ENCODE assay signal across 1 cellular context in the genomic region with DNA sequence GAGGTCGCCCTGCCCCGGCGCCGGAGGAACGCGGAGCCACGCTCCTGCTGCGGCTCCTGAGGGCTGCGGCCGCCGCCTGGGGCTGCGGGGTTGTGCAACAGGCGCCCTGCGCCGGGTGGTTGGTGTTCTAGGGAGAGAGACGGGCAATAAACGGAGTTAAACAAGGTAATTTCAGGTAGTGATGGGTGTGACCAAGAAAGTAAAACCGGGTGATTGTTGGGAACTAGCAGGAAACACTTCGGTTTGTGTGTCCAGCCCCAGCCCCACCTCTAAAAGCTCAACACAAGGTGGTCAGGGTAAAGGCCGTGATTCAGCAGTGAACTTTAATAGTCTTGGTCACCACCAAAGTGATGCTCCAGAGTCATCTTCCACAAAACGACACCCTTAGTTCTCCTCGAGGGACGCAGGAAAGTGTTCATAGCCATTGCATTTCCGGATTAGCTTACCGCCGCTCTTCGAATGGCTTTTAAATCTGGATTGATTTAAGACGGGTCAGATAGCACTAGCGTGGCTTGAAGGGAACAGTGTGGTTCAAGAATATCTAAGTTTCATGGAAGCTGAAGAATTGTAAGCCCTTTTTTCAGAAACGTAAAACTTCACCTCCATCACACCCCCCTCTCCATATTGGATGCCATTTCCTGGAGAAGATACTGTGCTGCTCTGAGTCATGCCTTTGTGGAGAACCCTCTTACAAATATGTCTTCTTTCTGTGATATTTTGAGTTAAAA.
TF ChIP-seq lines count a peak whose summit lies in the region.

No MANE protein-coding gene starts in this region.

TF ChIP-seq in GM12878, 131 proteins besides CTCF, POLR2A, EP300 and RAD21 (continues in another document):
- TF ChIP-seq PML (IDR thresholded peaks at IDR 0.05; ENCODE audit: low read length) (no peak), PBX3 (IDR thresholded peaks at IDR 0.05; ENCODE audit: insufficient replicate concordance, low read depth, low read length) (no peak), POLR2AphosphoS2 (IDR thresholded peaks at IDR 0.05; ENCODE audit: low read depth, low read length) (0 out of 2 replicates have a peak, but pooled peaks have one; percentile 1), BHLHE40 (IDR thresholded peaks at IDR 0.05; ENCODE audit: borderline replicate concordance in 1 of 2, low read depth in 2 of 2, low read length in 1 of 2) (peak in 1 of 2 experiments; percentile 2; a peak in 1 of 4 replicates), NFIC (IDR thresholded peaks at IDR 0.05; ENCODE audit: low read depth, low read length) (no peak), CREB1 (IDR thresholded peaks at IDR 0.05; ENCODE audit: low read depth) (no peak), NR2C1 (IDR thresholded peaks at IDR 0.05) (no peak), ZNF687 (IDR thresholded peaks at IDR 0.05) (no peak), CHD2 (IDR thresholded peaks at IDR 0.05; ENCODE audit: borderline replicate concordance, low read depth, low read length) (no peak), NBN (IDR thresholded peaks at IDR 0.05) (no peak), TCF7 (IDR thresholded peaks at IDR 0.05; ENCODE audit: borderline replicate concordance) (no peak), HDAC6 (IDR thresholded peaks at IDR 0.05; ENCODE audit: unreplicated experiment) (no peak), RUNX3 (IDR thresholded peaks at IDR 0.05; ENCODE audit: low read length) (peak; percentile 10; the same call in 1 of the 2 replicates), KDM1A (IDR thresholded peaks at IDR 0.05; ENCODE audit: borderline replicate concordance) (no peak), NKRF (conservative IDR thresholded peaks at IDR 0.05) (0 out of 2 replicates have a peak, but pooled peaks have one; percentile 2), SREBF1 (IDR thresholded peaks at IDR 0.05; ENCODE audit: low read length) (no peak), TAF1 (IDR thresholded peaks at IDR 0.05; ENCODE audit: borderline replicate concordance, low read depth, low read length) (peak; percentile 23; the same call in 1 of the 2 replicates), RBBP5 (conservative IDR thresholded peaks at IDR 0.05) (no peak), RELA (IDR thresholded peaks at IDR 0.05; ENCODE audit: borderline replicate concordance, partially characterized antibody) (no peak), TCF12 (IDR thresholded peaks at IDR 0.05; ENCODE audit: low read depth, low read length) (no peak), ATF3 (IDR thresholded peaks at IDR 0.05; ENCODE audit: borderline replicate concordance, extremely low read depth, low read depth, low read length) (no peak), MEF2A (IDR thresholded peaks at IDR 0.05; ENCODE audit: insufficient read depth, low read depth, low read length) (no peak), ZSCAN29 (IDR thresholded peaks at IDR 0.05) (no peak), USF2 (IDR thresholded peaks at IDR 0.05; ENCODE audit: borderline replicate concordance, low read depth, low read length) (no peak), BACH1 (IDR thresholded peaks at IDR 0.05; ENCODE audit: borderline replicate concordance) (no peak), PAX8 (IDR thresholded peaks at IDR 0.05) (no peak), EZH2 (IDR thresholded peaks at IDR 0.05; ENCODE audit: borderline replicate concordance, control insufficient read depth, low read depth, low read length) (no peak), ZNF207 (IDR thresholded peaks at IDR 0.05; ENCODE audit: borderline replicate concordance) (no peak), BCL11A (IDR thresholded peaks at IDR 0.05; ENCODE audit: low read depth, low read length) (no peak), SIX5 (IDR thresholded peaks at IDR 0.05; ENCODE audit: low read depth, low read length, severe bottlenecking) (no peak)
- TF ChIP-seq, protein P1, sequence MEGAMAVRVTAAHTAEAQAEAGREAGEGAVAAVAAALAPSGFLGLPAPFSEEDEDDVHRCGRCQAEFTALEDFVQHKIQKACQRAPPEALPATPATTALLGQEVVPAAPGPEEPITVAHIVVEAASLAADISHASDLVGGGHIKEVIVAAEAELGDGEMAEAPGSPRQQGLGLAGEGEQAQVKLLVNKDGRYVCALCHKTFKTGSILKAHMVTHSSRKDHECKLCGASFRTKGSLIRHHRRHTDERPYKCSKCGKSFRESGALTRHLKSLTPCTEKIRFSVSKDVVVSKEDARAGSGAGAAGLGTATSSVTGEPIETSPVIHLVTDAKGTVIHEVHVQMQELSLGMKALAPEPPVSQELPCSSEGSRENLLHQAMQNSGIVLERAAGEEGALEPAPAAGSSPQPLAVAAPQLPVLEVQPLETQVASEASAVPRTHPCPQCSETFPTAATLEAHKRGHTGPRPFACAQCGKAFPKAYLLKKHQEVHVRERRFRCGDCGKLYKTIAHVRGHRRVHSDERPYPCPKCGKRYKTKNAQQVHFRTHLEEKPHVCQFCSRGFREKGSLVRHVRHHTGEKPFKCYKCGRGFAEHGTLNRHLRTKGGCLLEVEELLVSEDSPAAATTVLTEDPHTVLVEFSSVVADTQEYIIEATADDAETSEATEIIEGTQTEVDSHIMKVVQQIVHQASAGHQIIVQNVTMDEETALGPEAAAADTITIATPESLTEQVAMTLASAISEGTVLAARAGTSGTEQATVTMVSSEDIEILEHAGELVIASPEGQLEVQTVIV (IDR thresholded peaks at IDR 0.05; ENCODE audit: borderline replicate concordance, partially characterized antibody) = no peak
- TF ChIP-seq, protein P2, sequence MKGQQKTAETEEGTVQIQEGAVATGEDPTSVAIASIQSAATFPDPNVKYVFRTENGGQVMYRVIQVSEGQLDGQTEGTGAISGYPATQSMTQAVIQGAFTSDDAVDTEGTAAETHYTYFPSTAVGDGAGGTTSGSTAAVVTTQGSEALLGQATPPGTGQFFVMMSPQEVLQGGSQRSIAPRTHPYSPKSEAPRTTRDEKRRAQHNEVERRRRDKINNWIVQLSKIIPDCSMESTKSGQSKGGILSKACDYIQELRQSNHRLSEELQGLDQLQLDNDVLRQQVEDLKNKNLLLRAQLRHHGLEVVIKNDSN (IDR thresholded peaks at IDR 0.05; ENCODE audit: borderline replicate concordance, extremely low read length, insufficient read depth, low read depth, low read length) = no peak
- TF ChIP-seq, protein P3, sequence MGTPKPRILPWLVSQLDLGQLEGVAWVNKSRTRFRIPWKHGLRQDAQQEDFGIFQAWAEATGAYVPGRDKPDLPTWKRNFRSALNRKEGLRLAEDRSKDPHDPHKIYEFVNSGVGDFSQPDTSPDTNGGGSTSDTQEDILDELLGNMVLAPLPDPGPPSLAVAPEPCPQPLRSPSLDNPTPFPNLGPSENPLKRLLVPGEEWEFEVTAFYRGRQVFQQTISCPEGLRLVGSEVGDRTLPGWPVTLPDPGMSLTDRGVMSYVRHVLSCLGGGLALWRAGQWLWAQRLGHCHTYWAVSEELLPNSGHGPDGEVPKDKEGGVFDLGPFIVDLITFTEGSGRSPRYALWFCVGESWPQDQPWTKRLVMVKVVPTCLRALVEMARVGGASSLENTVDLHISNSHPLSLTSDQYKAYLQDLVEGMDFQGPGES (IDR thresholded peaks at IDR 0.05) = no peak
- TF ChIP-seq, protein P4, sequence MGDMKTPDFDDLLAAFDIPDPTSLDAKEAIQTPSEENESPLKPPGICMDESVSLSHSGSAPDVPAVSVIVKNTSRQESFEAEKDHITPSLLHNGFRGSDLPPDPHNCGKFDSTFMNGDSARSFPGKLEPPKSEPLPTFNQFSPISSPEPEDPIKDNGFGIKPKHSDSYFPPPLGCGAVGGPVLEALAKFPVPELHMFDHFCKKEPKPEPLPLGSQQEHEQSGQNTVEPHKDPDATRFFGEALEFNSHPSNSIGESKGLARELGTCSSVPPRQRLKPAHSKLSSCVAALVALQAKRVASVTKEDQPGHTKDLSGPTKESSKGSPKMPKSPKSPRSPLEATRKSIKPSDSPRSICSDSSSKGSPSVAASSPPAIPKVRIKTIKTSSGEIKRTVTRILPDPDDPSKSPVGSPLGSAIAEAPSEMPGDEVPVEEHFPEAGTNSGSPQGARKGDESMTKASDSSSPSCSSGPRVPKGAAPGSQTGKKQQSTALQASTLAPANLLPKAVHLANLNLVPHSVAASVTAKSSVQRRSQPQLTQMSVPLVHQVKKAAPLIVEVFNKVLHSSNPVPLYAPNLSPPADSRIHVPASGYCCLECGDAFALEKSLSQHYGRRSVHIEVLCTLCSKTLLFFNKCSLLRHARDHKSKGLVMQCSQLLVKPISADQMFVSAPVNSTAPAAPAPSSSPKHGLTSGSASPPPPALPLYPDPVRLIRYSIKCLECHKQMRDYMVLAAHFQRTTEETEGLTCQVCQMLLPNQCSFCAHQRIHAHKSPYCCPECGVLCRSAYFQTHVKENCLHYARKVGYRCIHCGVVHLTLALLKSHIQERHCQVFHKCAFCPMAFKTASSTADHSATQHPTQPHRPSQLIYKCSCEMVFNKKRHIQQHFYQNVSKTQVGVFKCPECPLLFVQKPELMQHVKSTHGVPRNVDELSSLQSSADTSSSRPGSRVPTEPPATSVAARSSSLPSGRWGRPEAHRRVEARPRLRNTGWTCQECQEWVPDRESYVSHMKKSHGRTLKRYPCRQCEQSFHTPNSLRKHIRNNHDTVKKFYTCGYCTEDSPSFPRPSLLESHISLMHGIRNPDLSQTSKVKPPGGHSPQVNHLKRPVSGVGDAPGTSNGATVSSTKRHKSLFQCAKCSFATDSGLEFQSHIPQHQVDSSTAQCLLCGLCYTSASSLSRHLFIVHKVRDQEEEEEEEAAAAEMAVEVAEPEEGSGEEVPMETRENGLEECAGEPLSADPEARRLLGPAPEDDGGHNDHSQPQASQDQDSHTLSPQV (IDR thresholded peaks at IDR 0.05) = no peak
- TF ChIP-seq, protein P5, sequence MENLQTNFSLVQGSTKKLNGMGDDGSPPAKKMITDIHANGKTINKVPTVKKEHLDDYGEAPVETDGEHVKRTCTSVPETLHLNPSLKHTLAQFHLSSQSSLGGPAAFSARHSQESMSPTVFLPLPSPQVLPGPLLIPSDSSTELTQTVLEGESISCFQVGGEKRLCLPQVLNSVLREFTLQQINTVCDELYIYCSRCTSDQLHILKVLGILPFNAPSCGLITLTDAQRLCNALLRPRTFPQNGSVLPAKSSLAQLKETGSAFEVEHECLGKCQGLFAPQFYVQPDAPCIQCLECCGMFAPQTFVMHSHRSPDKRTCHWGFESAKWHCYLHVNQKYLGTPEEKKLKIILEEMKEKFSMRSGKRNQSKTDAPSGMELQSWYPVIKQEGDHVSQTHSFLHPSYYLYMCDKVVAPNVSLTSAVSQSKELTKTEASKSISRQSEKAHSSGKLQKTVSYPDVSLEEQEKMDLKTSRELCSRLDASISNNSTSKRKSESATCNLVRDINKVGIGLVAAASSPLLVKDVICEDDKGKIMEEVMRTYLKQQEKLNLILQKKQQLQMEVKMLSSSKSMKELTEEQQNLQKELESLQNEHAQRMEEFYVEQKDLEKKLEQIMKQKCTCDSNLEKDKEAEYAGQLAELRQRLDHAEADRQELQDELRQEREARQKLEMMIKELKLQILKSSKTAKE (IDR thresholded peaks at IDR 0.05; ENCODE audit: low read depth, poor library complexity, severe bottlenecking) = no peak
